In the genomic region with DNA sequence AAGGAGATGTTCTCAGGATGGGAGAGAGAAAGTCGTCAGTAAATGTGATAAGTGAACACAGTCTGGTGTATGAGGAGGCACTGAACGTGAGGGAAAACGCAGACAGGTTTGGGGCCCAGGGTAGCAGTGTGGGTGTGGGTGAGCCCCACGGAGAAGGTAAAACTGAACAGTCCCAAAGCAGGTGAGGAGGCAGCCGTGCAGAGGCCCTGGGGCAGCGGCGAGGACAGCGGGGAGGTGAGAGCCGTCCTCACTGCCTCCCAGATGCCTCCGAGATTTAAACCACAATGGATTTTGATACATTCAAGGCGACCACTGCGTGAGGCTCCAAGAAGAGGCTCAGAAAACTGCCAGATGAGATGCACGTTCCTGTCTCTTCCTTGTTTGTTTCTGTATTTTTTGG, we compare ENCODE assay signal across 15 cellular contexts. TPM values are rescaled to one million over a fixed set of nuclear protein-coding genes. Genes with fewer than 3 reads are reported as not detected.
DNase-seq lines count a peak whose midpoint lies in the region; ATAC-seq and TF ChIP-seq lines count a peak whose summit lies in the region.
"Had no signal": no experiment of that assay in that cellular context is flagged by ENCODE, and none has a peak within 500 bp of the region (broad histone marks: within the 10 kb centered on the region; RNA-seq: fewer than 3 reads in every experiment).

No MANE protein-coding gene starts in this region.

- no peaks in the 10 kb centered on the region for H3K79me1 ChIP-seq in mesenchymal stem cell (replicated peaks; ENCODE audit: low read length, poor library complexity, severe bottlenecking)

- H3K14ac ChIP-seq in mesenchymal stem cell (ENCODE audit: low read length in 2 of 2) = no peak overlapping the region

- H3K4me3 ChIP-seq in H7 (ENCODE audit: insufficient read depth, low read depth, low read length) (no peak overlapping the region), mesenchymal stem cell (ENCODE audit: insufficient read depth in 1 of 2, low read depth in 1 of 2, low read length in 2 of 2) (no peak overlapping the region), upper lobe of left lung (no peak overlapping the region)
- H3K4me3 ChIP-seq: A549 had no signal

- H3K9me3 Mint-ChIP-seq in stimulated activated effector memory CD8-positive, alpha-beta T cell treated with anti-CD3 and anti-CD28 coated beads, Interleukin-12 subunit alpha, Interleukin-12 subunit beta, amount 100 ng/mL, for 72 hours = peaks cover 6% of the 10 kb centered on the region

- no peak overlapping the region for H2AFZ ChIP-seq in mesenchymal stem cell (ENCODE audit: low read depth, low read length)

- H3K9me3 ChIP-seq in mesenchymal stem cell (ENCODE audit: control insufficient read depth, low read length) = no peaks in the 10 kb centered on the region
- H3K9me3 ChIP-seq in upper lobe of left lung = no peaks in the 10 kb centered on the region
- H3K9me3 ChIP-seq: A549, Caco-2 had no signal

- no peak overlapping the region for H3K4me2 ChIP-seq in mesenchymal stem cell (ENCODE audit: low read length, poor library complexity, severe bottlenecking)
- H3K4me2 ChIP-seq: A549 had no signal

- no peaks in the 10 kb centered on the region for H3K27me3 ChIP-seq in H7 (ENCODE audit: control insufficient read depth, insufficient read depth, low read length)
- peaks cover 0 to 26% of the 10 kb centered on the region in 2 experiments for H3K27me3 ChIP-seq in mesenchymal stem cell (ENCODE audit: control insufficient read depth in 1 of 2, insufficient read depth in 1 of 2, low read length in 2 of 2)
- H3K27me3 ChIP-seq in upper lobe of left lung = no peaks in the 10 kb centered on the region

- H3K4me1 Mint-ChIP-seq in stimulated activated effector memory CD8-positive, alpha-beta T cell treated with anti-CD3 and anti-CD28 coated beads, Interleukin-12 subunit alpha, Interleukin-12 subunit beta, amount 100 ng/mL, for 72 hours = peaks cover 8% of the 10 kb centered on the region

- H3K36me3 ChIP-seq in H7 (replicated peaks; ENCODE audit: control insufficient read depth, insufficient read depth, low read length) = no peaks in the 10 kb centered on the region
- no peaks in the 10 kb centered on the region for H3K36me3 ChIP-seq in mesenchymal stem cell (ENCODE audit: control insufficient read depth in 1 of 2, insufficient read depth in 2 of 2, low read depth in 1 of 2, low read length in 2 of 2)
- no peaks in the 10 kb centered on the region for H3K36me3 ChIP-seq in upper lobe of left lung

- TF ChIP-seq CTCF in upper lobe of left lung (IDR thresholded peaks at IDR 0.05) = no peak

- no peak overlapping the region for H3K4ac ChIP-seq in mesenchymal stem cell (ENCODE audit: low read depth in 1 of 2, low read length in 2 of 2)

- H3K18ac ChIP-seq in mesenchymal stem cell (ENCODE audit: low read depth in 1 of 2, low read length in 2 of 2) = no peak overlapping the region

- no peak for TF ChIP-seq EP300 in upper lobe of left lung (IDR thresholded peaks at IDR 0.05)

- H3K27ac ChIP-seq in angular gyrus (ENCODE audit: low read depth, low read length) (peak overlapping the region; percentile 48), mesenchymal stem cell (ENCODE audit: low read length, poor library complexity, severe bottlenecking) (no peak overlapping the region), upper lobe of left lung (peak overlapping the region in 2 of 4 donors; percentile 81 to 89)
- H3K27ac ChIP-seq: A549 had no signal

- H3K9ac ChIP-seq in mesenchymal stem cell (ENCODE audit: low read length) = no peak overlapping the region

- DNase-seq in H7 = peak; percentile 39
- DNase-seq in mesenchymal stem cell = no peak
- no peak for DNase-seq in stimulated activated effector memory CD8-positive, alpha-beta T cell treated with anti-CD3 and anti-CD28 coated beads, Interleukin-12 subunit alpha, Interleukin-12 subunit beta, amount 100 ng/mL, for 72 hours (ENCODE audit: low spot score in 2 of 2)
- DNase-seq in upper lobe of left lung = no peak
- DNase-seq: Caco-2; CD8-positive, alpha-beta memory T cell; DMS53; GF-D8 had no signal

- TF ChIP-seq POLR2A in upper lobe of left lung (IDR thresholded peaks at IDR 0.05) = no peak

- no peak overlapping the region for H2BK5ac ChIP-seq in mesenchymal stem cell (ENCODE audit: low read depth, low read length, poor library complexity, severe bottlenecking)

- no peak overlapping the region for H2BK120ac ChIP-seq in mesenchymal stem cell (ENCODE audit: low read depth, low read length)

- H3K23ac ChIP-seq in mesenchymal stem cell (ENCODE audit: low read length in 2 of 2) = no peak overlapping the region

- no peak overlapping the region for H3K27ac Mint-ChIP-seq in stimulated activated effector memory CD8-positive, alpha-beta T cell treated with anti-CD3 and anti-CD28 coated beads, Interleukin-12 subunit alpha, Interleukin-12 subunit beta, amount 100 ng/mL, for 72 hours
- H3K27ac Mint-ChIP-seq: CD14-positive monocyte; CD8-positive, alpha-beta memory T cell had no signal

- peak overlapping the region; percentile 40 for H4K91ac ChIP-seq in mesenchymal stem cell (ENCODE audit: low read length)

- H2BK15ac ChIP-seq in mesenchymal stem cell (ENCODE audit: low read depth, poor library complexity, severe bottlenecking) = no peak overlapping the region

- no peak overlapping the region for H2AK5ac ChIP-seq in mesenchymal stem cell (ENCODE audit: low read length, severe bottlenecking)

- peak; percentile 24 for ATAC-seq in stimulated activated effector memory CD8-positive, alpha-beta T cell treated with anti-CD3 and anti-CD28 coated beads, Interleukin-12 subunit alpha, Interleukin-12 subunit beta, amount 100 ng/mL, for 72 hours
- ATAC-seq in HG03342 (IDR thresholded peaks at IDR 0.05; ENCODE audit: unreplicated experiment) (no peak), upper lobe of left lung (ENCODE audit: low FRiP score in 2 of 2) (no peak)

- peaks cover 9% of the 10 kb centered on the region for H3K36me3 Mint-ChIP-seq in stimulated activated effector memory CD8-positive, alpha-beta T cell treated with anti-CD3 and anti-CD28 coated beads, Interleukin-12 subunit alpha, Interleukin-12 subunit beta, amount 100 ng/mL, for 72 hours
- H3K36me3 Mint-ChIP-seq: CD14-positive monocyte; CD8-positive, alpha-beta memory T cell; IgD-negative memory B cell had no signal

- peak overlapping the region in 1 of 2 experiments; percentile 42 for H2BK12ac ChIP-seq in mesenchymal stem cell (ENCODE audit: low read length in 2 of 2)

- no peak overlapping the region for H3K4me3 Mint-ChIP-seq in stimulated activated effector memory CD8-positive, alpha-beta T cell treated with anti-CD3 and anti-CD28 coated beads, Interleukin-12 subunit alpha, Interleukin-12 subunit beta, amount 100 ng/mL, for 72 hours
- H3K4me3 Mint-ChIP-seq: CD14-positive monocyte, IgD-negative memory B cell had no signal

- WGBS in mesenchymal stem cell = 85% methylated on average over 13 of the region's 13 CpGs
- 85 to 91% methylated on average over 13 of the region's 13 CpGs for WGBS in upper lobe of left lung, 2 donors

- H3K4me1 ChIP-seq in mesenchymal stem cell (ENCODE audit: control insufficient read depth, insufficient read depth, low read depth, low read length) (peaks cover 11% of the 10 kb centered on the region), upper lobe of left lung (peaks cover 5 to 13% (median 10%) of the 10 kb centered on the region in 4 donors)
- H3K4me1 ChIP-seq: A549, Caco-2 had no signal

- H4K8ac ChIP-seq in mesenchymal stem cell (ENCODE audit: low read length) = no peak overlapping the region

RNA-seq across cellular contexts. Expression of a gene that starts 14.5 kb away (rescaled TPM):
- total RNA-seq in H7 (2014; rRNA removed; shearing (Covaris generic)) = 5.3 and 6.9 TPM in 2 replicates
- 23.8 TPM for polyA plus RNA-seq in mesenchymal stem cell (2013, experiment 1 of 2)
- 24.7 TPM for polyA plus RNA-seq in mesenchymal stem cell (2013, experiment 2 of 2)
- total RNA-seq in upper lobe of left lung = 100 to 1,000 TPM in 1 of 6 donors, 10 to 100 TPM in 5; 10.5 to 104 (median 22.5) TPM
- polyA plus RNA-seq: CD14-positive monocyte; CD8-positive, alpha-beta memory T cell; IgD-negative memory B cell had no signal

RNA-seq across cellular contexts. Expression of a gene that starts 20.9 kb away (rescaled TPM):
- total RNA-seq in H7 (2014; rRNA removed; shearing (Covaris generic)) = 0.70 TPM in 1 of 2 replicates, not detected in the other
- polyA plus RNA-seq in mesenchymal stem cell (2013, experiment 1 of 2) = 0.29 TPM
- polyA plus RNA-seq in mesenchymal stem cell (2013, experiment 2 of 2) = 0.23 TPM
- 1 to 10 TPM in 2 of 6 donors, under 1 TPM in 2, not detected in 2; 0.63 to 3.1 (median 1.1) TPM for total RNA-seq in upper lobe of left lung
- total RNA-seq: HT1080 had no signal
- polyA plus RNA-seq: AG04450, CD14-positive monocyte had no signal

RNA-seq across cellular contexts. Expression of a gene that starts 31.9 kb away (rescaled TPM):
- total RNA-seq in H7 (2014; rRNA removed; shearing (Covaris generic)) = 13.7 and 18.1 TPM in 2 replicates
- 10.3 TPM for polyA plus RNA-seq in mesenchymal stem cell (2013, experiment 1 of 2)
- 9.3 TPM for polyA plus RNA-seq in mesenchymal stem cell (2013, experiment 2 of 2)
- total RNA-seq in upper lobe of left lung = 10 to 100 TPM; 30.9 to 67.1 (median 40.1) TPM

RNA-seq across cellular contexts. Expression of a gene that starts 56.2 kb away (rescaled TPM):
- 180 and 192 TPM in 2 replicates for total RNA-seq in H7 (2014; rRNA removed; shearing (Covaris generic))
- polyA plus RNA-seq in mesenchymal stem cell (2013, experiment 1 of 2) = 82.8 TPM
- 82.0 TPM for polyA plus RNA-seq in mesenchymal stem cell (2013, experiment 2 of 2)
- total RNA-seq in upper lobe of left lung = 100 to 1,000 TPM in 1 of 6 donors, 10 to 100 TPM in 5; 42.7 to 140 (median 52.4) TPM
